20 cellular contexts compared by ENCODE assay signal in the genomic region with DNA sequence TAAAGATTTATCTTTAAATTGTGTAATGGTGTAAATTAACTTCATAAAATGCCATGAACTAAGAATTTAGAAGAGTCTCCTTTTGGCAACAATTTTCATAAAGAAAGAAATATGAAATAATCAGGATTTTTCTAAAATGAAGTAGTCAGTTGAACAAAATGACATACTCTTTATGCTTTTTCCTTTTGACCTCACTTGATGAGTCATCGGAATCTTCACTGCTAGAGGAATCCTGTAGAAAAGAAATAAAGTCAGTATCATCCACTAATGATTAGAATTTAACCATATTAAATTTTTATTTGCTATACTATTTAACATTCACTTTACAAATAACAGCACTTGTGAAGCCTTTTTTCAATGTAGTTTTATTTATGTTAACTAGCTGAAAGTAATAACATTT. TPM values are rescaled to one million over a fixed set of nuclear protein-coding genes. Genes with fewer than 3 reads are reported as not detected.
A peak's percentile ranks its signal among the peaks of the same experiment; 100 is the strongest.
DNase-seq lines count a peak whose midpoint lies in the region; ATAC-seq and TF ChIP-seq lines count a peak whose summit lies in the region.
"Had no signal": no experiment of that assay in that cellular context is flagged by ENCODE, and none has a peak within 500 bp of the region (broad histone marks: within the 10 kb centered on the region; RNA-seq: fewer than 3 reads in every experiment).

No MANE protein-coding gene starts in this region.

- H3K9me3 Mint-ChIP-seq in stimulated activated naive CD8-positive, alpha-beta T cell treated with anti-CD3 and anti-CD28 coated beads, Interleukin-15, amount 100 ng/mL, for 72 hours: no peaks in the 10 kb centered on the region
- H3K9me3 Mint-ChIP-seq: CD8-positive, alpha-beta memory T cell; stimulated activated memory B cell treated with anti-CD40 and anti-IgM and Interleukin-4, amounts not matched to agents 10 μg/mL and 1 μg/mL and 100 μg/mL, for 72 hours had no signal

- in situ Hi-C loops in astrocyte of the cerebellum (cut with HindIII; ENCODE audit: low sequenced_read_pairs): no loop called here

- no peak overlapping the region for H3K27ac Mint-ChIP-seq in stimulated activated naive CD8-positive, alpha-beta T cell treated with anti-CD3 and anti-CD28 coated beads, Interleukin-15, amount 100 ng/mL, for 72 hours
- H3K27ac Mint-ChIP-seq: stimulated activated memory B cell treated with anti-CD40 and anti-IgM and Interleukin-4, amounts not matched to agents 10 μg/mL and 1 μg/mL and 100 μg/mL, for 72 hours had no signal

- intact Hi-C loops in left colon (cut with DNase I, micrococcal nuclease): no loop called here

- DNase-seq in A172 (ENCODE audit: low spot score) (peak; percentile 30), HT1080 (ENCODE audit: low read depth) (peak; percentile 27), astrocyte of the cerebellum (ENCODE audit: low read depth) (peak; percentile 13), foreskin fibroblast (peak; percentile 17 to 54), left colon (no peak)
- DNase-seq in stimulated activated naive CD8-positive, alpha-beta T cell treated with anti-CD3 and anti-CD28 coated beads, Interleukin-15, amount 100 ng/mL, for 72 hours: no peak
- DNase-seq: activated CD4-positive, CD25-positive, alpha-beta regulatory T cell treated with anti-CD3 and anti-CD28 coated beads, Interleukin-2, amount 50 U/mL, for 72 hours; CD8-positive, alpha-beta memory T cell; DMS79 treated with DMSO at 0.1 percent for 48 hours; foreskin melanocyte; Kasumi-1; naive thymus-derived CD4-positive, alpha-beta T cell; NCI-H1417 treated with DMSO at 0.1 percent for 48 hours; NCI-H446; NK-92 treated with Interleukin-12 subunit alpha and Interleukin-12 subunit beta, amount 100 ng/mL, for 24 hours; trophoblast cell had no signal

- H3K4me3 ChIP-seq in astrocyte of the cerebellum (ENCODE audit: low read depth, low read length) (no peak overlapping the region), foreskin fibroblast (ENCODE audit: low read depth in 1 of 2, low read length in 2 of 2) (no peak overlapping the region)

- H3K27me3 Mint-ChIP-seq in stimulated activated naive CD8-positive, alpha-beta T cell treated with anti-CD3 and anti-CD28 coated beads, Interleukin-15, amount 100 ng/mL, for 72 hours: no peaks in the 10 kb centered on the region
- H3K27me3 Mint-ChIP-seq: CD8-positive, alpha-beta memory T cell; naive thymus-derived CD4-positive, alpha-beta T cell; stimulated activated memory B cell treated with anti-CD40 and anti-IgM and Interleukin-4, amounts not matched to agents 10 μg/mL and 1 μg/mL and 100 μg/mL, for 72 hours had no signal

- TF ChIP-seq CTCF in astrocyte of the cerebellum (IDR thresholded peaks at IDR 0.05; ENCODE audit: low read depth, low read length, missing control alignments): no peak
- TF ChIP-seq CTCF in foreskin fibroblast (IDR thresholded peaks at IDR 0.05; ENCODE audit: low read depth, low read length): no peak

- H3K4me3 Mint-ChIP-seq in stimulated activated naive CD8-positive, alpha-beta T cell treated with anti-CD3 and anti-CD28 coated beads, Interleukin-15, amount 100 ng/mL, for 72 hours: no peak overlapping the region
- H3K4me3 Mint-ChIP-seq: CD8-positive, alpha-beta memory T cell; naive thymus-derived CD4-positive, alpha-beta T cell; stimulated activated memory B cell treated with anti-CD40 and anti-IgM and Interleukin-4, amounts not matched to agents 10 μg/mL and 1 μg/mL and 100 μg/mL, for 72 hours had no signal

- ATAC-seq in HG02763 (IDR thresholded peaks at IDR 0.05; ENCODE audit: unreplicated experiment) (no peak), HG02610 (IDR thresholded peaks at IDR 0.05; ENCODE audit: unreplicated experiment) (no peak), left colon (no peak)
- ATAC-seq in stimulated activated naive CD8-positive, alpha-beta T cell treated with anti-CD3 and anti-CD28 coated beads, Interleukin-15, amount 100 ng/mL, for 72 hours: no peak
- ATAC-seq: naive thymus-derived CD4-positive, alpha-beta T cell; Right ventricle myocardium inferior; stimulated activated memory B cell treated with anti-CD40 and anti-IgM and Interleukin-4, amounts not matched to agents 10 μg/mL and 1 μg/mL and 100 μg/mL, for 72 hours had no signal

- H3K4me1 Mint-ChIP-seq in stimulated activated naive CD8-positive, alpha-beta T cell treated with anti-CD3 and anti-CD28 coated beads, Interleukin-15, amount 100 ng/mL, for 72 hours: peaks cover 20% of the 10 kb centered on the region

RNA-seq across cellular contexts. Expression of a gene that starts 26.1 kb away (rescaled TPM):
- total RNA-seq in A172 (2014; rRNA removed; shearing (Covaris generic)): 43.5 and 55.1 TPM in 2 replicates
- total RNA-seq in HT1080 (2014; rRNA removed; shearing (Covaris generic)): 50.1 and 54.6 TPM in 2 replicates
- 17.0 and 29.6 TPM in 2 replicates for polyA plus RNA-seq in HT1080 (2015; cell fraction: cytosol; rRNA removed)
- 91.5 and 96.2 TPM in 2 replicates for polyA plus RNA-seq in HT1080 (2015; cell fraction: nucleus; rRNA removed)
- 10 to 100 TPM; 44.9 to 45.8 TPM for total RNA-seq in left colon

Comparison
In these comparisons a context has a peak if more than half of its experiments do, and no peak if none do; other contexts are left out.
1. DNase-seq: peak in A172 (single experiment), HT1080 (single experiment), astrocyte of the cerebellum (single experiment) and foreskin fibroblast (2 of 2); none in stimulated activated naive CD8-positive, alpha-beta T cell treated with anti-CD3 and anti-CD28 coated beads, Interleukin-15, amount 100 ng/mL, for 72 hours (0 of 2) and left colon (0 of 2).